ENCODE assay signal across 1 cellular context in the genomic region with DNA sequence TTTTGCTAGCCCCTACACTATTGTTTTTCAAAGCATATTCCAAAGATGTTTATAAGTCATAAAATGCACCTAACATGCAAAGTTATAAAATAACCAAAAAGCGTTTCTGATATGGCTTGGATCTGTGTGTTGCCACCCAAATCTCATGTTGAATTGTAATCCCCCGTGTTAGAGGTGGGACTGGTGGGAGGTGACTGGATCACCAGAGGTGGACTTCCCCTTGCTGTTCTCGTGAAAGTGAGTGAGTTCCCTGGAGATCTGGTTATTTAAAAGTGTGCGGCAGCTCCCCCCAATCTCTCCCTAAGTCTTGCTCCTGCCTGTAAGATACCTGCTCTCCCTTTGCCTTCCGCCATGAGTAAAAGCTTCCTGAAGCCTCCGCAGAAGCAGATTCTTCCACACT.
TF ChIP-seq lines count a peak whose summit lies in the region.

No MANE protein-coding gene starts in this region.

TF ChIP-seq in endothelial cell of umbilical vein, 7 proteins besides CTCF, POLR2A, EP300 and RAD21 (continued from another document):
- TF ChIP-seq, protein P1, sequence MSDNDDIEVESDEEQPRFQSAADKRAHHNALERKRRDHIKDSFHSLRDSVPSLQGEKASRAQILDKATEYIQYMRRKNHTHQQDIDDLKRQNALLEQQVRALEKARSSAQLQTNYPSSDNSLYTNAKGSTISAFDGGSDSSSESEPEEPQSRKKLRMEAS (IDR thresholded peaks at IDR 0.05; ENCODE audit: insufficient read depth, insufficient read length): no peak
